ENCODE assay signal across 8 cellular contexts in the genomic region with DNA sequence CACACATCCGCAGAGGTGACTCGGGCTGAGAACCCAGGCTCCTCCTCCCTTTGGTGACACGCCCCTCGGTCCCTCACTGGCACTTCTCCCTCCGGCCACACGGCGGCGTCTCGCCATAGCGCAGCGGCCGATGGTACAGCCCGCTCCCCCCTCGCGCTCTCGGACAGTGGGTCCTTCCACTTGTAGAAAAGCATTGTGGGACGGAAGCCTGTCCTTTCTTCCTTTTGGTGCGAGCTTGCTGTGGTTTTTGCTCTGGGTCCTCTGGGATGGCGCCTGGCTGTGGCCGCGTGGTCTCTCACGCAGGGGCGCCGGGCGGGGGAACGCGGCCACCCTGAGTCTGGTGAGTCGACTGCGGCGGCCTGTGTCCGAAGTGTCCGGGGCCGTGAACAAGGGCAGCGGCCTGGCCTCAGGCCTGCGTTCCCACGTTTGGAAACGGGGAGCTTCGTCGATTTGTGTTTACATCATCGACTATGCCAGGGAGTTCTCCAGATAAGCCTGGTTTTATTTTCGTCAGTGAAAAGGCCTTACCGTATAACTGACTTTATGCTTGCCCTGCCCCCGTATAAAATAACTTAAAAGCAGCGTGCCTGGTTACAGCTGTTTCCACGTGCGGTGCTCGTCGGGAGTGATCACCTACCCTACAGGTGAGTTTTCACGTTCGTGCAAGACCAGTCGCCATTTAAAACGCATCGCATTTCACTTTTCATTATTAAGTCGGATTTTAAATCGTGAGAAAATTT.
DNase-seq lines count a peak whose midpoint lies in the region; ATAC-seq, FAIRE-seq and TF ChIP-seq lines count a peak whose summit lies in the region.

No MANE protein-coding gene starts in this region.

- peak overlapping the region; percentile 93 for H3K27ac Mint-ChIP-seq in activated naive CD8-positive, alpha-beta T cell
- H3K27ac Mint-ChIP-seq in glutamatergic neuron (ENCODE audit: unreplicated experiment) = peak overlapping the region; percentile 90

- peaks cover 46% of the 10 kb centered on the region for H3K4me1 Mint-ChIP-seq in activated naive CD8-positive, alpha-beta T cell (ENCODE audit: low read depth)
- H3K4me1 Mint-ChIP-seq in glutamatergic neuron (ENCODE audit: low read depth, unreplicated experiment) = peaks cover 11% of the 10 kb centered on the region

- H3K4me3 ChIP-seq in GM12865 (ENCODE audit: low read depth, low read length) = peak overlapping the region; percentile 81
- peak overlapping the region; percentile 51 to 94 (median 84) for H3K4me3 ChIP-seq in pancreas
- H3K4me3 ChIP-seq in tibial artery = peak overlapping the region; percentile 81 to 92

- WGBS in pancreas, 2 donors = 0% methylated on average over 46 to 55 of the region's 55 CpGs

- peaks cover 9% of the 10 kb centered on the region for H3K9me3 Mint-ChIP-seq in activated naive CD8-positive, alpha-beta T cell (ENCODE audit: low read depth)
- peaks cover 15% of the 10 kb centered on the region for H3K9me3 Mint-ChIP-seq in glutamatergic neuron (ENCODE audit: unreplicated experiment)

- H3K27me3 ChIP-seq in pancreas (no peaks in the 10 kb centered on the region), tibial artery (no peaks in the 10 kb centered on the region)

- no peaks in the 10 kb centered on the region for H3K27me3 Mint-ChIP-seq in activated naive CD8-positive, alpha-beta T cell
- H3K27me3 Mint-ChIP-seq in glutamatergic neuron (ENCODE audit: unreplicated experiment) = peaks cover 4% of the 10 kb centered on the region

- intact Hi-C loops in pancreas (cut with DNase I) (no loop called here), tibial artery (cut with DNase I; ENCODE audit: low total_unique reads) (no loop called here)

- H3K36me3 ChIP-seq in pancreas (peaks cover 0 to 38% (median 21%) of the 10 kb centered on the region in 3 donors), tibial artery (peaks cover 9 to 32% (median 15%) of the 10 kb centered on the region in 3 donors)

- H3K9me3 ChIP-seq in pancreas (no peaks in the 10 kb centered on the region), tibial artery (no peaks in the 10 kb centered on the region)

- H3K36me3 Mint-ChIP-seq in activated naive CD8-positive, alpha-beta T cell = peaks cover 15% of the 10 kb centered on the region
- H3K36me3 Mint-ChIP-seq in glutamatergic neuron (ENCODE audit: unreplicated experiment) = no peaks in the 10 kb centered on the region

- H3K4me3 Mint-ChIP-seq in activated naive CD8-positive, alpha-beta T cell = peak overlapping the region; percentile 95
- peak overlapping the region; percentile 92 for H3K4me3 Mint-ChIP-seq in glutamatergic neuron (ENCODE audit: unreplicated experiment)

- FAIRE-seq in pancreas (lab: Jason Lieb, UNC) = peak; percentile 23

- H3K4me1 ChIP-seq in pancreas = peaks cover 5 to 13% (median 11%) of the 10 kb centered on the region in 3 donors
- H3K4me1 ChIP-seq in tibial artery = peaks cover 0 to 21% (median 17%) of the 10 kb centered on the region in 4 donors

- ATAC-seq in HG02610 (IDR thresholded peaks at IDR 0.05; ENCODE audit: unreplicated experiment) (peak; percentile 97), SK-N-SH treated with all-trans-retinoic acid at 6 μM for 48 hours (peak; percentile 94), pancreas (peak; percentile 96 to 99 (median 98))

- H3K27ac ChIP-seq in pancreas (peak overlapping the region; percentile 60 to 75 (median 67)), tibial artery (peak overlapping the region; percentile 82 to 88)

- peak; percentile 100 for TF ChIP-seq CTCF in GM12865 (IDR thresholded peaks at IDR 0.05; ENCODE audit: insufficient read depth, low read depth, low read length, missing control alignments)
- TF ChIP-seq CTCF in glutamatergic neuron (IDR thresholded peaks at IDR 0.05; ENCODE audit: partially characterized antibody, unreplicated experiment) = peak; percentile 96
- TF ChIP-seq CTCF in pancreas (IDR thresholded peaks at IDR 0.05) = peak; percentile 95 to 97 (median 96)
- peak; percentile 94 to 96 for TF ChIP-seq CTCF in tibial artery (IDR thresholded peaks at IDR 0.05)

- DNase-seq in GM12865 (ENCODE audit: low read depth) = peak; percentile 96
- DNase-seq in NCI-H1048 (lab: John Stamatoyannopoulos, UW) = peak; percentile 68
- peak; percentile 96 for DNase-seq in glutamatergic neuron
- DNase-seq in pancreas = peak; percentile 88 to 98 (median 95)
- peak; percentile 87 to 94 for DNase-seq in tibial artery

TF ChIP-seq in SK-N-SH treated with all-trans-retinoic acid at 6 μM for 48 hours, 23 proteins besides CTCF, POLR2A, EP300 and RAD21:
- no peak for TF ChIP-seq BACH2 (CRISPR knock-in tag; IDR thresholded peaks at IDR 0.05; ENCODE audit: borderline replicate concordance)
- TF ChIP-seq, protein P1, sequence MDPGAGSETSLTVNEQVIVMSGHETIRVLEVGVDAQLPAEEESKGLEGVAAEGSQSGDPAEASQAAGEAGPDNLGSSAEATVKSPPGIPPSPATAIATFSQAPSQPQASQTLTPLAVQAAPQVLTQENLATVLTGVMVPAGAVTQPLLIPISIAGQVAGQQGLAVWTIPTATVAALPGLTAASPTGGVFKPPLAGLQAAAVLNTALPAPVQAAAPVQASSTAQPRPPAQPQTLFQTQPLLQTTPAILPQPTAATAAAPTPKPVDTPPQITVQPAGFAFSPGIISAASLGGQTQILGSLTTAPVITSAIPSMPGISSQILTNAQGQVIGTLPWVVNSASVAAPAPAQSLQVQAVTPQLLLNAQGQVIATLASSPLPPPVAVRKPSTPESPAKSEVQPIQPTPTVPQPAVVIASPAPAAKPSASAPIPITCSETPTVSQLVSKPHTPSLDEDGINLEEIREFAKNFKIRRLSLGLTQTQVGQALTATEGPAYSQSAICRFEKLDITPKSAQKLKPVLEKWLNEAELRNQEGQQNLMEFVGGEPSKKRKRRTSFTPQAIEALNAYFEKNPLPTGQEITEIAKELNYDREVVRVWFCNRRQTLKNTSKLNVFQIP (CRISPR knock-in tag; IDR thresholded peaks at IDR 0.05; ENCODE audit: borderline replicate concordance, low read depth) = 0 out of 2 replicates have a peak, but pooled peaks have one; percentile 16
TF ChIP-seq in SK-N-SH treated with all-trans-retinoic acid at 6 μM for 48 hours: peak in this region for 1.

Comparison
In these comparisons a context has a peak if more than half of its experiments do, and no peak if none do; other contexts are left out.
1. Peak in every context shown above with its lines: DNase-seq, ATAC-seq, H3K4me3 ChIP-seq and H3K27ac ChIP-seq.